8 cellular contexts compared by ENCODE assay signal in the genomic region with DNA sequence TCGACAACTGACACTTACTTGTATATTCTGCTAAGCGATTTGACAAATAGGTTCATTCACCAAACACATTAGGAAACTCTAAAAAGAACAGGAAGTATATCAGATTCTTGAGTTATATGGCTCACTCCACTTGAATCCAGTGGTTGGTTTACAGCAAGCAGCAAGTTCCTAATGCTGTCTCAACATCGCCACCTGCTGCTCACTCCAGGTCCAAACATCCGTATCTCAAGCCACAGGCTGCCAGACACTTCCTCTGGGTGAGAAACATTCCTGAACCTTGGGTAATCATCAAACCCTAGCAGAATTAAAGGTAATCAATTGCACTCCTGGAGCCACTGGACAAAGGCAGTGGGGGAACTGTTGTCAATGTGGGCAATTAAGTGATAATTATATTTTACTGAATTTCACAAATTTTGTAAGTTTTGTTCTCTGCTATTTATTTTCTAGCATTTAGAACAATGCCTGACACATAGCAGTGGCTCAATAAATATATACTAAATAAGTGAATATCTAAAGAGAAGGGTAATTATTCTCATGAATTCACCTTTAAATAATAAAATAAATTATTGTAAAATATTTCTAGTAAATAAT.
A peak's percentile ranks its signal among the peaks of the same experiment; 100 is the strongest.
DNase-seq lines count a peak whose midpoint lies in the region; ATAC-seq and TF ChIP-seq lines count a peak whose summit lies in the region.

No MANE protein-coding gene starts in this region.

- DNase-seq in SIG-M5 treated with dmso at 0.1 percent for 504 hours (lab: John Stamatoyannopoulos, UW; ENCODE audit: unreplicated experiment), result peak; percentile 77
- DNase-seq in SIG-M5 (lab: John Stamatoyannopoulos, UW), result no peak
- peak; percentile 75 to 84 for DNase-seq in NCI-H2081 (lab: John Stamatoyannopoulos, UW)
- DNase-seq in UCSD-AML1 (lab: John Stamatoyannopoulos, UW; ENCODE audit: unreplicated experiment), result peak; percentile 66
- peak; percentile 91 for DNase-seq in brain microvascular endothelial cell
- DNase-seq in iPS-NIHi7 (ENCODE audit: extremely low spot score), result peak; percentile 82
- DNase-seq in stimulated activated CD4-positive, alpha-beta T cell treated with anti-CD3 and anti-CD28 coated beads, Interleukin-15, amount 100 ng/mL, for 1 hour (ENCODE audit: low read depth in 1 of 2, low spot score in 1 of 2), result peak; percentile 18 to 55

- in situ Hi-C loops in brain microvascular endothelial cell (cut with HindIII; ENCODE audit: low pct_ligation_motif_present, low sequenced_read_pairs), result loop anchor here (25.0 kb wide), 1 partner anchor 102 kb away; the partner anchor contains the start of gene TTN

- H3K4me3 ChIP-seq in brain microvascular endothelial cell (ENCODE audit: low read depth, low read length), result no peak overlapping the region

- TF ChIP-seq CTCF in brain microvascular endothelial cell (IDR thresholded peaks at IDR 0.05; ENCODE audit: low read depth, low read length, missing control alignments), result peak; percentile 92

- no peaks in the 10 kb centered on the region for H3K36me3 ChIP-seq in brain microvascular endothelial cell (replicated peaks)

- H3K27me3 ChIP-seq in brain microvascular endothelial cell (replicated peaks), result no peaks in the 10 kb centered on the region

- H3K27ac ChIP-seq in brain microvascular endothelial cell, result no peak overlapping the region

- peak; percentile 52 for ATAC-seq in HG02943 (IDR thresholded peaks at IDR 0.05; ENCODE audit: low read depth, unreplicated experiment)
